ENCODE assay signal across 19 cellular contexts in genomic region chr18:58960946-58961722, GRCh38.
A peak's percentile ranks its signal among the peaks of the same experiment; 100 is the strongest.
DNase-seq lines count a peak whose midpoint lies in the region; ATAC-seq and TF ChIP-seq lines count a peak whose summit lies in the region.
"Had no signal": no experiment of that assay in that cellular context is flagged by ENCODE, and none has a peak within 500 bp of the region (broad histone marks: within the 10 kb centered on the region; RNA-seq: fewer than 3 reads in every experiment).

No MANE protein-coding gene starts in this region.

- CTCF ChIA-PET in Calu3 (lab: Charles Lee): interaction anchor here (0.6 kb wide), 1 partner anchor 769 kb away, joined by 3 read pairs; no protein-coding TSS in a partner anchor
- CTCF ChIA-PET in OCI-LY7 (lab: Charles Lee; ENCODE audit: unreplicated experiment): interaction anchor here (0.7 kb wide), 1 partner anchor 270 kb away, joined by 3 read pairs; no protein-coding TSS in a partner anchor

- BruUV-seq in Calu3 (replicated peaks; lab: Mats Ljungman, UMichigan): no TSS peak
- BruUV-seq in OCI-LY7 (replicated peaks; lab: Mats Ljungman, UMichigan): no TSS peak

- TF ChIP-seq CTCF in Calu3 (IDR thresholded peaks at IDR 0.05; ENCODE audit: unreplicated experiment) (no peak), ascending aorta (IDR thresholded peaks at IDR 0.05) (no peak), OCI-LY7 (conservative IDR thresholded peaks at IDR 0.05; ENCODE audit: low read length) (no peak)

- no peak overlapping the region for H3K4me3 Mint-ChIP-seq in Calu3 (ENCODE audit: low read depth, unreplicated experiment)
- H3K4me3 Mint-ChIP-seq: activated CD8-positive, alpha-beta memory T cell treated with anti-CD3 and anti-CD28 coated beads, Interleukin-2, amount 10 ng/mL, durations not matched to agents 7 days and 5 days; activated naive CD8-positive, alpha-beta T cell had no signal

- no peak overlapping the region for H2AFZ ChIP-seq in OCI-LY7 (ENCODE audit: low read length)

- no peak for DNase-seq in Calu3
- DNase-seq in ascending aorta (ENCODE audit: low spot score in 2 of 2): peak in 1 of 2 donors; percentile 77
- peak in 2 of 3 donors; percentile 65 to 72 for DNase-seq in right cardiac atrium
- DNase-seq in NCI-H748 (lab: John Stamatoyannopoulos, UW; ENCODE audit: unreplicated experiment): no peak
- DNase-seq in OCI-LY7 (ENCODE audit: low spot score): no peak
- no peak for DNase-seq in NK-92 treated with Interleukin-12 subunit alpha and Interleukin-12 subunit beta, amount 100 ng/mL, for 24 hours (lab: John Stamatoyannopoulos, UW)
- DNase-seq: activated CD8-positive, alpha-beta memory T cell treated with anti-CD3 and anti-CD28 coated beads, Interleukin-2, amount 10 ng/mL, durations not matched to agents 7 days and 5 days; DMS53; effector memory CD4-positive, alpha-beta T cell; foreskin melanocyte; mesendoderm; NCI-H1436 treated with DMSO at 0.1 percent for 48 hours; stomach had no signal

- H3K36me3 ChIP-seq in ascending aorta (peaks cover 6 to 38% of the 10 kb centered on the region in 2 donors), OCI-LY7 (ENCODE audit: insufficient read depth, low read length) (peaks cover 6% of the 10 kb centered on the region)
- H3K36me3 ChIP-seq: BLaER1 treated with 17β-estradiol and CSF1 and Interleukin-3, amounts not matched to agents 10 nM and 100 nM; neutrophil had no signal

- peaks cover 0 to 12% of the 10 kb centered on the region in 2 donors for H3K4me1 ChIP-seq in ascending aorta
- peaks cover 13% of the 10 kb centered on the region for H3K4me1 ChIP-seq in right cardiac atrium (ENCODE audit: control insufficient read depth, insufficient read depth, low read length)
- H3K4me1 ChIP-seq in OCI-LY7 (ENCODE audit: insufficient read depth, low read length, poor library complexity, severe bottlenecking): peaks cover 33% of the 10 kb centered on the region

- peak; percentile 47 for ATAC-seq in GM19351 (IDR thresholded peaks at IDR 0.05; ENCODE audit: unreplicated experiment)
- ATAC-seq in right cardiac atrium: peak; percentile 78 to 93
- ATAC-seq in GM21723 (IDR thresholded peaks at IDR 0.05; ENCODE audit: unreplicated experiment): no peak
- ATAC-seq: activated CD8-positive, alpha-beta memory T cell treated with anti-CD3 and anti-CD28 coated beads, Interleukin-2, amount 10 ng/mL, durations not matched to agents 7 days and 5 days had no signal

- peak overlapping the region; percentile 63 for H3K27ac Mint-ChIP-seq in Calu3 (ENCODE audit: unreplicated experiment)
- H3K27ac Mint-ChIP-seq: activated CD8-positive, alpha-beta memory T cell treated with anti-CD3 and anti-CD28 coated beads, Interleukin-2, amount 10 ng/mL, durations not matched to agents 7 days and 5 days; activated naive CD8-positive, alpha-beta T cell had no signal

- no peaks in the 10 kb centered on the region for H3K27me3 Mint-ChIP-seq in Calu3 (ENCODE audit: unreplicated experiment)

- H3K9me2 ChIP-seq in OCI-LY7 (ENCODE audit: insufficient read depth, low read length): no peaks in the 10 kb centered on the region

- H3K4me2 ChIP-seq in OCI-LY7 (ENCODE audit: low read length): no peak overlapping the region
- H3K4me2 ChIP-seq: BLaER1 treated with 17β-estradiol and CSF1 and Interleukin-3, amounts not matched to agents 10 nM and 100 nM had no signal

- H3K4me3 ChIP-seq in ascending aorta: no peak overlapping the region
- no peak overlapping the region for H3K4me3 ChIP-seq in right cardiac atrium (ENCODE audit: low read length)
- H3K4me3 ChIP-seq in OCI-LY7 (ENCODE audit: low read depth, low read length, poor library complexity, severe bottlenecking): no peak overlapping the region
- H3K4me3 ChIP-seq: BLaER1 treated with 17β-estradiol and CSF1 and Interleukin-3, amounts not matched to agents 10 nM and 100 nM; stomach had no signal

- no peaks in the 10 kb centered on the region for H3K9me3 Mint-ChIP-seq in Calu3 (ENCODE audit: low read depth, unreplicated experiment)

- H3K27ac ChIP-seq in ascending aorta: peak overlapping the region; percentile 29 to 54
- H3K27ac ChIP-seq in right cardiac atrium (ENCODE audit: low read length): peak overlapping the region; percentile 24
- no peak overlapping the region for H3K27ac ChIP-seq in OCI-LY7 (ENCODE audit: low read depth, low read length, poor library complexity, severe bottlenecking)
- H3K27ac ChIP-seq: BLaER1 treated with 17β-estradiol and CSF1 and Interleukin-3, amounts not matched to agents 10 nM and 100 nM; HL-60; neutrophil; stomach had no signal

- 82% methylated on average over 14 of the region's 14 CpGs for WGBS in right cardiac atrium

- H3K9me3 ChIP-seq in ascending aorta (no peaks in the 10 kb centered on the region), right cardiac atrium (ENCODE audit: control insufficient read depth, low read length) (no peaks in the 10 kb centered on the region), OCI-LY7 (ENCODE audit: low read length) (no peaks in the 10 kb centered on the region)
- H3K9me3 ChIP-seq: BLaER1 treated with 17β-estradiol and CSF1 and Interleukin-3, amounts not matched to agents 10 nM and 100 nM; neutrophil; stomach had no signal

- no peaks in the 10 kb centered on the region for H4K20me1 ChIP-seq in OCI-LY7 (ENCODE audit: insufficient read depth, low read length)
- H4K20me1 ChIP-seq: BLaER1 treated with 17β-estradiol and CSF1 and Interleukin-3, amounts not matched to agents 10 nM and 100 nM had no signal

- intact Hi-C loops in Calu3 (cut with micrococcal nuclease; ENCODE audit: unreplicated experiment): no loop called here
- intact Hi-C loops in ascending aorta (cut with DNase I): loop anchor here (2.0 kb wide), 1 partner anchor 30 kb away; no protein-coding TSS in a partner anchor
- intact Hi-C loops in right cardiac atrium (cut with DNase I): no loop called here
- intact Hi-C loops in OCI-LY7 (cut with micrococcal nuclease; ENCODE audit: unreplicated experiment): no loop called here

- H3K79me2 ChIP-seq in OCI-LY7 (ENCODE audit: insufficient read depth, low read depth, low read length): peaks cover 12% of the 10 kb centered on the region; the same call in 1 of the 2 replicates

- peaks cover 14% of the 10 kb centered on the region for H3K4me1 Mint-ChIP-seq in Calu3 (ENCODE audit: low read depth, unreplicated experiment)

- POLR2A ChIA-PET in OCI-LY7 (lab: Charles Lee): interaction anchor here (0.5 to 1.8 kb wide), 8 partner anchors 12 to 175 kb away, joined by 3 to 4 read pairs (median 3); partner anchors contain the start of gene ZNF532

- H3K36me3 Mint-ChIP-seq in Calu3 (ENCODE audit: insufficient read depth, unreplicated experiment): peaks cover 47% of the 10 kb centered on the region
- H3K36me3 Mint-ChIP-seq: activated CD8-positive, alpha-beta memory T cell treated with anti-CD3 and anti-CD28 coated beads, Interleukin-2, amount 10 ng/mL, durations not matched to agents 7 days and 5 days; activated naive CD8-positive, alpha-beta T cell had no signal

- H3K27me3 ChIP-seq in ascending aorta: no peaks in the 10 kb centered on the region
- H3K27me3 ChIP-seq in right cardiac atrium (ENCODE audit: control insufficient read depth, insufficient read depth): no peaks in the 10 kb centered on the region
- H3K27me3 ChIP-seq: BLaER1 treated with 17β-estradiol and CSF1 and Interleukin-3, amounts not matched to agents 10 nM and 100 nM; neutrophil; stomach had no signal

Comparison
In these comparisons a context has a peak if more than half of its experiments do, and no peak if none do; other contexts are left out.
1. DNase-seq: peak in right cardiac atrium (2 of 3); none in Calu3 (single experiment), NCI-H748 (single experiment), OCI-LY7 (single experiment) and NK-92 treated with Interleukin-12 subunit alpha and Interleukin-12 subunit beta, amount 100 ng/mL, for 24 hours (single experiment).